In the genomic region with DNA sequence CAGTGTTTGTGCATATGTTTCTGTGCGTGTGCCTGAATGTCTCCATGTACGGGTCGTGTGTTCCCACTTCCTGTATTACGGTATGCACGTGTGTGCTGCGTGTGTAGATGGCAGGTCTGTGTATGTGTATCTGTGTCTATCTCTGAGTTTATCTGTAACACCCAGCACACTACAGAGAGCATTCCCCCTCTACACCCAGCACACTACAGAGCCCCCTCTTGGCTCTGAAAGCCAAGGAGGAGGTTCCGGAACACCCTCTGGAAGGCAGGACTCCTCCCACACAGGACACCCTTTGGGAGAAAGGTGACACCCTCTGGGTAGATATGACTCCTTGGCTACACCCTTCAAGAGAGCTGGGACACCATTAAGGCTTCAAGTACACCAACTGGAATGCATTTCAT, we compare ENCODE assay signal across 18 cellular contexts. TPM values are rescaled to one million over a fixed set of nuclear protein-coding genes. Genes with fewer than 3 reads are reported as not detected.
A peak's percentile ranks its signal among the peaks of the same experiment; 100 is the strongest.
DNase-seq lines count a peak whose midpoint lies in the region; ATAC-seq and TF ChIP-seq lines count a peak whose summit lies in the region.
"Had no signal": no experiment of that assay in that cellular context is flagged by ENCODE, and none has a peak within 500 bp of the region (broad histone marks: within the 10 kb centered on the region; RNA-seq: fewer than 3 reads in every experiment).

No MANE protein-coding gene starts in this region.

- no peaks in the 10 kb centered on the region for H3K27me3 Mint-ChIP-seq in CD8-positive, alpha-beta T cell (ENCODE audit: low read depth)
- H3K27me3 Mint-ChIP-seq in T-cell (peaks cover 3 to 5% of the 10 kb centered on the region in 2 donors), memory B cell (peaks cover 9% of the 10 kb centered on the region)

- no peak overlapping the region for H3K27ac ChIP-seq in BLaER1 treated with 17β-estradiol and CSF1 and Interleukin-3, amounts not matched to agents 10 nM and 100 nM
- H3K27ac ChIP-seq in CD8-positive, alpha-beta T cell (ENCODE audit: low read depth, low read length): no peak overlapping the region
- H3K27ac ChIP-seq: coronary artery, thoracic aorta had no signal

- peaks cover 57 to 71% (median 60%) of the 10 kb centered on the region in 11 experiments for H3K27me3 ChIP-seq in BLaER1 treated with 17β-estradiol and CSF1 and Interleukin-3, amounts not matched to agents 10 nM and 100 nM
- H3K27me3 ChIP-seq in CD8-positive, alpha-beta T cell (ENCODE audit: insufficient read depth, low read length): no peaks in the 10 kb centered on the region

- no peak overlapping the region for H3K4me3 ChIP-seq in BLaER1 treated with 17β-estradiol and CSF1 and Interleukin-3, amounts not matched to agents 10 nM and 100 nM
- H3K4me3 ChIP-seq in CD8-positive, alpha-beta T cell (ENCODE audit: low read depth, low read length): no peak overlapping the region
- H3K4me3 ChIP-seq: coronary artery, thoracic aorta had no signal

- no peak for DNase-seq in CD8-positive, alpha-beta T cell
- DNase-seq in T-cell (no peak), memory B cell (ENCODE audit: low spot score in 2 of 2) (no peak), mesenteric fat pad (ENCODE audit: low spot score) (no peak)
- DNase-seq: activated CD4-positive, CD25-positive, alpha-beta regulatory T cell; activated gamma-delta T cell treated with Interleukin-2 at 50 U/mL for 16 hours; islet precursor cell; mammary epithelial cell; NCI-H187 treated with DMSO at 0.1 percent for 48 hours; T-helper 17 cell had no signal

- no peaks in the 10 kb centered on the region for H3K36me3 ChIP-seq in BLaER1 treated with 17β-estradiol and CSF1 and Interleukin-3, amounts not matched to agents 10 nM and 100 nM
- H3K36me3 ChIP-seq in CD8-positive, alpha-beta T cell (ENCODE audit: insufficient read depth, low read length): no peaks in the 10 kb centered on the region
- H3K36me3 ChIP-seq: thoracic aorta had no signal

- no peak overlapping the region for H3K9ac ChIP-seq in BLaER1 treated with 17β-estradiol and CSF1 and Interleukin-3, amounts not matched to agents 10 nM and 100 nM

- no peaks in the 10 kb centered on the region for H3K9me3 Mint-ChIP-seq in CD8-positive, alpha-beta T cell
- no peaks in the 10 kb centered on the region for H3K9me3 Mint-ChIP-seq in T-cell
- no peaks in the 10 kb centered on the region for H3K9me3 Mint-ChIP-seq in memory B cell

- peak overlapping the region; percentile 56 for H3K4me3 Mint-ChIP-seq in CD8-positive, alpha-beta T cell
- peak overlapping the region in 2 of 3 donors; percentile 49 to 62 for H3K4me3 Mint-ChIP-seq in T-cell
- peak overlapping the region; percentile 72 for H3K4me3 Mint-ChIP-seq in memory B cell
- H3K4me3 Mint-ChIP-seq: T-helper 17 cell had no signal

- ATAC-seq in CD8-positive, alpha-beta T cell: no peak
- no peak for ATAC-seq in T-cell (replicated peaks in 1 of 4)
- no peak for ATAC-seq in memory B cell (ENCODE audit: low read depth)
- ATAC-seq in GM21825 (IDR thresholded peaks at IDR 0.05; ENCODE audit: unreplicated experiment): no peak
- ATAC-seq in GM18505 (IDR thresholded peaks at IDR 0.05; ENCODE audit: unreplicated experiment): no peak
- no peak for ATAC-seq in SK-N-SH treated with all-trans-retinoic acid at 6 μM for 48 hours
- ATAC-seq: Right ventricle myocardium inferior, T-helper 17 cell had no signal

- H3K9me3 ChIP-seq in BLaER1 treated with 17β-estradiol and CSF1 and Interleukin-3, amounts not matched to agents 10 nM and 100 nM (replicated peaks in 1 of 11): no peaks in the 10 kb centered on the region
- no peaks in the 10 kb centered on the region for H3K9me3 ChIP-seq in CD8-positive, alpha-beta T cell (ENCODE audit: low read length)
- H3K9me3 ChIP-seq: thoracic aorta had no signal

- H3K4me1 ChIP-seq in BLaER1 treated with 17β-estradiol and CSF1 and Interleukin-3, amounts not matched to agents 10 nM and 100 nM: peaks cover 46 to 73% (median 62%) of the 10 kb centered on the region in 10 experiments
- peaks cover 42% of the 10 kb centered on the region for H3K4me1 ChIP-seq in CD8-positive, alpha-beta T cell (ENCODE audit: insufficient read depth, low read length)

- TF ChIP-seq POLR2A in GM18505 (IDR thresholded peaks at IDR 0.05; ENCODE audit: borderline replicate concordance, extremely low read depth, insufficient read depth, insufficient read length): no peak

- peaks cover 52% of the 10 kb centered on the region for H3K4me1 Mint-ChIP-seq in CD8-positive, alpha-beta T cell (ENCODE audit: low read depth)
- peaks cover 46 to 55% (median 50%) of the 10 kb centered on the region in 3 donors for H3K4me1 Mint-ChIP-seq in T-cell
- H3K4me1 Mint-ChIP-seq in memory B cell: peaks cover 46% of the 10 kb centered on the region

- peak overlapping the region in 9 of 11 experiments; percentile 10 to 97 (median 83); a peak in 15 of 22 replicates for H3K4me2 ChIP-seq in BLaER1 treated with 17β-estradiol and CSF1 and Interleukin-3, amounts not matched to agents 10 nM and 100 nM

- TF ChIP-seq CTCF in CD8-positive, alpha-beta T cell (IDR thresholded peaks at IDR 0.05): no peak

- peaks cover 0 to 24% (median 5%) of the 10 kb centered on the region in 11 experiments; a peak in 9 of 22 replicates for H4K20me1 ChIP-seq in BLaER1 treated with 17β-estradiol and CSF1 and Interleukin-3, amounts not matched to agents 10 nM and 100 nM

- intact Hi-C loops in CD8-positive, alpha-beta T cell (cut with DNase I, micrococcal nuclease): no loop called here

- H3K27ac Mint-ChIP-seq in CD8-positive, alpha-beta T cell: peak overlapping the region; percentile 49
- H3K27ac Mint-ChIP-seq in T-cell (peak overlapping the region; percentile 59 to 84), memory B cell (no peak overlapping the region)
- H3K27ac Mint-ChIP-seq: T-helper 17 cell had no signal

- H3K36me3 Mint-ChIP-seq in CD8-positive, alpha-beta T cell: no peaks in the 10 kb centered on the region
- no peaks in the 10 kb centered on the region for H3K36me3 Mint-ChIP-seq in T-cell
- H3K36me3 Mint-ChIP-seq in memory B cell: no peaks in the 10 kb centered on the region

- POLR2A ChIA-PET in CD8-positive, alpha-beta T cell (lab: Charles Lee): interaction anchor here (0.9 to 3.4 kb wide), 8 partner anchors 11 to 71 kb away, joined by 3 to 15 read pairs (median 4); a partner anchor contains a TSS
- POLR2A ChIA-PET in T-cell (lab: Charles Lee): interaction anchor here in 1 of 2 donors (0.6 kb wide), 1 partner anchor 55 kb away, joined by 3 read pairs; no protein-coding TSS in a partner anchor

- CTCF ChIA-PET in CD8-positive, alpha-beta T cell (lab: Charles Lee): interaction anchor here (1.0 to 3.7 kb wide), 8 partner anchors 14 to 70 kb away, joined by 3 to 20 read pairs (median 5); a partner anchor contains a TSS
- CTCF ChIA-PET in T-cell (lab: Charles Lee): no interaction called here

TF ChIP-seq in SK-N-SH treated with all-trans-retinoic acid at 6 μM for 48 hours, 23 proteins besides CTCF, POLR2A, EP300 and RAD21 (continues in another document):
- TF ChIP-seq, protein P1, sequence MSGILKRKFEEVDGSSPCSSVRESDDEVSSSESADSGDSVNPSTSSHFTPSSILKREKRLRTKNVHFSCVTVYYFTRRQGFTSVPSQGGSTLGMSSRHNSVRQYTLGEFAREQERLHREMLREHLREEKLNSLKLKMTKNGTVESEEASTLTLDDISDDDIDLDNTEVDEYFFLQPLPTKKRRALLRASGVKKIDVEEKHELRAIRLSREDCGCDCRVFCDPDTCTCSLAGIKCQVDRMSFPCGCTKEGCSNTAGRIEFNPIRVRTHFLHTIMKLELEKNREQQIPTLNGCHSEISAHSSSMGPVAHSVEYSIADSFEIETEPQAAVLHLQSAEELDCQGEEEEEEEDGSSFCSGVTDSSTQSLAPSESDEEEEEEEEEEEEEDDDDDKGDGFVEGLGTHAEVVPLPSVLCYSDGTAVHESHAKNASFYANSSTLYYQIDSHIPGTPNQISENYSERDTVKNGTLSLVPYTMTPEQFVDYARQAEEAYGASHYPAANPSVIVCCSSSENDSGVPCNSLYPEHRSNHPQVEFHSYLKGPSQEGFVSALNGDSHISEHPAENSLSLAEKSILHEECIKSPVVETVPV (CRISPR knock-in tag; IDR thresholded peaks at IDR 0.05): no peak
- TF ChIP-seq, protein P2, sequence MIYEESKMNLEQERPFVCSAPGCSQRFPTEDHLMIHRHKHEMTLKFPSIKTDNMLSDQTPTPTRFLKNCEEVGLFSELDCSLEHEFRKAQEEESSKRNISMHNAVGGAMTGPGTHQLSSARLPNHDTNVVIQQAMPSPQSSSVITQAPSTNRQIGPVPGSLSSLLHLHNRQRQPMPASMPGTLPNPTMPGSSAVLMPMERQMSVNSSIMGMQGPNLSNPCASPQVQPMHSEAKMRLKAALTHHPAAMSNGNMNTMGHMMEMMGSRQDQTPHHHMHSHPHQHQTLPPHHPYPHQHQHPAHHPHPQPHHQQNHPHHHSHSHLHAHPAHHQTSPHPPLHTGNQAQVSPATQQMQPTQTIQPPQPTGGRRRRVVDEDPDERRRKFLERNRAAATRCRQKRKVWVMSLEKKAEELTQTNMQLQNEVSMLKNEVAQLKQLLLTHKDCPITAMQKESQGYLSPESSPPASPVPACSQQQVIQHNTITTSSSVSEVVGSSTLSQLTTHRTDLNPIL (CRISPR knock-in tag; IDR thresholded peaks at IDR 0.05; ENCODE audit: low read depth): no peak
- TF ChIP-seq OSR1 (CRISPR knock-in tag; IDR thresholded peaks at IDR 0.05): no peak
- TF ChIP-seq ZNF8 (CRISPR knock-in tag; IDR thresholded peaks at IDR 0.05): no peak
- no peak for TF ChIP-seq ISL1 (CRISPR knock-in tag; IDR thresholded peaks at IDR 0.05)
- TF ChIP-seq TOX (CRISPR knock-in tag; IDR thresholded peaks at IDR 0.05; ENCODE audit: borderline replicate concordance): no peak

RNA-seq across cellular contexts. Expression of a gene that starts 2.1 kb away (rescaled TPM):
- total RNA-seq in CD8-positive, alpha-beta T cell: 1 to 10 TPM; 5.4 to 6.8 TPM
- 1 to 10 TPM; 5.9 to 8.5 (median 6.3) TPM for total RNA-seq in T-cell
- total RNA-seq in mesenteric fat pad: 0.19 TPM
- total RNA-seq: mammary epithelial cell, renal cortical epithelial cell, Right ventricle myocardium inferior had no signal

RNA-seq across cellular contexts. Expression of a gene that starts 28.8 kb away (rescaled TPM):
- total RNA-seq in CD8-positive, alpha-beta T cell: 100 to 1,000 TPM in 1 of 2 experiments, 10 to 100 TPM in 1; 99.5 to 114 TPM
- 100 to 1,000 TPM in 4 of 5 donors, 10 to 100 TPM in 1; 67.0 to 143 (median 131) TPM for total RNA-seq in T-cell
- 145 TPM for total RNA-seq in mesenteric fat pad

RNA-seq across cellular contexts. Expression of a gene that starts 47.3 kb away (rescaled TPM):
- total RNA-seq in CD8-positive, alpha-beta T cell: 1,000 to 10,000 TPM; 1,125 to 1,160 TPM
- total RNA-seq in T-cell: 1,000 to 10,000 TPM; 1,130 to 1,360 (median 1,288) TPM
- total RNA-seq in mesenteric fat pad: 123 TPM

RNA-seq across cellular contexts. Expression of a gene that starts 53.2 kb away (rescaled TPM):
- total RNA-seq in CD8-positive, alpha-beta T cell: 10 to 100 TPM; 19.5 to 19.6 TPM
- total RNA-seq in T-cell: 10 to 100 TPM; 15.9 to 51.1 (median 19.0) TPM
- total RNA-seq in mesenteric fat pad: 0.61 TPM
- total RNA-seq: thoracic aorta had no signal
